1 cellular context compared by ENCODE assay signal in genomic region chr13:111270126-111270525, GRCh38.
TF ChIP-seq lines count a peak whose summit lies in the region.

No MANE protein-coding gene starts in this region.

TF ChIP-seq in H1, 55 proteins besides CTCF, POLR2A, EP300 and RAD21:
- TF ChIP-seq EZH2 (IDR thresholded peaks at IDR 0.05; ENCODE audit: low read depth, low read length, severe bottlenecking) (no peak), ASH2L (IDR thresholded peaks at IDR 0.05; ENCODE audit: low read length) (no peak), SP1 (IDR thresholded peaks at IDR 0.05; ENCODE audit: low read depth, low read length) (no peak), PHF8 (conservative IDR thresholded peaks at IDR 0.05; ENCODE audit: low read depth, low read length) (no peak), CHD2 (IDR thresholded peaks at IDR 0.05; ENCODE audit: low read length) (no peak), ZNF274 (IDR thresholded peaks at IDR 0.05; ENCODE audit: borderline replicate concordance, extremely low read depth, low read length) (no peak), RFX5 (IDR thresholded peaks at IDR 0.05; ENCODE audit: borderline replicate concordance, low read depth, low read length) (no peak)
